3 cellular contexts compared by ENCODE assay signal in the genomic region with DNA sequence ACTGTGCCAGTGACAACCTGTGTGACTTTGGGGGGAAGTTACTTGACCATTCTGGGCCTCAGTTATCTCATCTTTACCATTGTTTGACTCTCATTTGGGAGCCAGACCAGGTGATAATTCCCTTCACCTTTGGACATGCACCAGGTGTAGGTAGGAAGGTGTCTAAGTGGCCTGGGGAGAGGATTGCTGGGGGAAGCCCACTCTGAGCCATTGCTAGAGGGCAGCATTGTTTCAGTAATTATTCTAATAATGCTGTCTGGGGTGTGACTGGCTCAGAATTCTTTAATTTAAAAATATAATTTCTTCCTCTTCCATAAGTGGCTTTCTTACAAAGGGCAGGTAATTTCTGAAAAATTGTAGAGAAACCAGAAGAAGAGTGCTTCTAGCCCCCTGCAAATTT.
TF ChIP-seq lines count a peak whose summit lies in the region.

No MANE protein-coding gene starts in this region.

TF ChIP-seq in SK-N-SH, 30 proteins besides CTCF, POLR2A, EP300 and RAD21 (continued from another document and continues in another):
- no peak for TF ChIP-seq RFX5 (IDR thresholded peaks at IDR 0.05; ENCODE audit: low read length)
- TF ChIP-seq SMC3 (IDR thresholded peaks at IDR 0.05; ENCODE audit: low read depth, low read length) = no peak
- no peak for TF ChIP-seq TCF12 (IDR thresholded peaks at IDR 0.05)
- TF ChIP-seq NFIC (IDR thresholded peaks at IDR 0.05; ENCODE audit: borderline replicate concordance) = no peak
- TF ChIP-seq, protein P1, sequence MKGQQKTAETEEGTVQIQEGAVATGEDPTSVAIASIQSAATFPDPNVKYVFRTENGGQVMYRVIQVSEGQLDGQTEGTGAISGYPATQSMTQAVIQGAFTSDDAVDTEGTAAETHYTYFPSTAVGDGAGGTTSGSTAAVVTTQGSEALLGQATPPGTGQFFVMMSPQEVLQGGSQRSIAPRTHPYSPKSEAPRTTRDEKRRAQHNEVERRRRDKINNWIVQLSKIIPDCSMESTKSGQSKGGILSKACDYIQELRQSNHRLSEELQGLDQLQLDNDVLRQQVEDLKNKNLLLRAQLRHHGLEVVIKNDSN (IDR thresholded peaks at IDR 0.05; ENCODE audit: borderline replicate concordance, low read depth) = no peak
- TF ChIP-seq YY1 (IDR thresholded peaks at IDR 0.05; ENCODE audit: low read depth) = no peak
- TF ChIP-seq, protein P2, sequence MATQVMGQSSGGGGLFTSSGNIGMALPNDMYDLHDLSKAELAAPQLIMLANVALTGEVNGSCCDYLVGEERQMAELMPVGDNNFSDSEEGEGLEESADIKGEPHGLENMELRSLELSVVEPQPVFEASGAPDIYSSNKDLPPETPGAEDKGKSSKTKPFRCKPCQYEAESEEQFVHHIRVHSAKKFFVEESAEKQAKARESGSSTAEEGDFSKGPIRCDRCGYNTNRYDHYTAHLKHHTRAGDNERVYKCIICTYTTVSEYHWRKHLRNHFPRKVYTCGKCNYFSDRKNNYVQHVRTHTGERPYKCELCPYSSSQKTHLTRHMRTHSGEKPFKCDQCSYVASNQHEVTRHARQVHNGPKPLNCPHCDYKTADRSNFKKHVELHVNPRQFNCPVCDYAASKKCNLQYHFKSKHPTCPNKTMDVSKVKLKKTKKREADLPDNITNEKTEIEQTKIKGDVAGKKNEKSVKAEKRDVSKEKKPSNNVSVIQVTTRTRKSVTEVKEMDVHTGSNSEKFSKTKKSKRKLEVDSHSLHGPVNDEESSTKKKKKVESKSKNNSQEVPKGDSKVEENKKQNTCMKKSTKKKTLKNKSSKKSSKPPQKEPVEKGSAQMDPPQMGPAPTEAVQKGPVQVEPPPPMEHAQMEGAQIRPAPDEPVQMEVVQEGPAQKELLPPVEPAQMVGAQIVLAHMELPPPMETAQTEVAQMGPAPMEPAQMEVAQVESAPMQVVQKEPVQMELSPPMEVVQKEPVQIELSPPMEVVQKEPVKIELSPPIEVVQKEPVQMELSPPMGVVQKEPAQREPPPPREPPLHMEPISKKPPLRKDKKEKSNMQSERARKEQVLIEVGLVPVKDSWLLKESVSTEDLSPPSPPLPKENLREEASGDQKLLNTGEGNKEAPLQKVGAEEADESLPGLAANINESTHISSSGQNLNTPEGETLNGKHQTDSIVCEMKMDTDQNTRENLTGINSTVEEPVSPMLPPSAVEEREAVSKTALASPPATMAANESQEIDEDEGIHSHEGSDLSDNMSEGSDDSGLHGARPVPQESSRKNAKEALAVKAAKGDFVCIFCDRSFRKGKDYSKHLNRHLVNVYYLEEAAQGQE (IDR thresholded peaks at IDR 0.05; ENCODE audit: low read depth, low read length) = no peak
- TF ChIP-seq, protein P3, sequence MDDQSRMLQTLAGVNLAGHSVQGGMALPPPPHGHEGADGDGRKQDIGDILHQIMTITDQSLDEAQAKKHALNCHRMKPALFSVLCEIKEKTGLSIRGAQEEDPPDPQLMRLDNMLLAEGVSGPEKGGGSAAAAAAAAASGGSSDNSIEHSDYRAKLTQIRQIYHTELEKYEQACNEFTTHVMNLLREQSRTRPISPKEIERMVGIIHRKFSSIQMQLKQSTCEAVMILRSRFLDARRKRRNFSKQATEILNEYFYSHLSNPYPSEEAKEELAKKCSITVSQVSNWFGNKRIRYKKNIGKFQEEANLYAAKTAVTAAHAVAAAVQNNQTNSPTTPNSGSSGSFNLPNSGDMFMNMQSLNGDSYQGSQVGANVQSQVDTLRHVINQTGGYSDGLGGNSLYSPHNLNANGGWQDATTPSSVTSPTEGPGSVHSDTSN (IDR thresholded peaks at IDR 0.05) = no peak
- TF ChIP-seq TEAD4 (IDR thresholded peaks at IDR 0.05; ENCODE audit: borderline replicate concordance, insufficient read depth) = no peak
- TF ChIP-seq CHD2 (IDR thresholded peaks at IDR 0.05; ENCODE audit: low read length, partially characterized antibody) = no peak
- TF ChIP-seq MXI1 (IDR thresholded peaks at IDR 0.05; ENCODE audit: low read depth, low read length) = no peak

TF ChIP-seq in SK-N-SH treated with all-trans-retinoic acid at 6 μM for 48 hours, 23 proteins besides CTCF, POLR2A, EP300 and RAD21 (continued from another document):
- TF ChIP-seq, protein P4, sequence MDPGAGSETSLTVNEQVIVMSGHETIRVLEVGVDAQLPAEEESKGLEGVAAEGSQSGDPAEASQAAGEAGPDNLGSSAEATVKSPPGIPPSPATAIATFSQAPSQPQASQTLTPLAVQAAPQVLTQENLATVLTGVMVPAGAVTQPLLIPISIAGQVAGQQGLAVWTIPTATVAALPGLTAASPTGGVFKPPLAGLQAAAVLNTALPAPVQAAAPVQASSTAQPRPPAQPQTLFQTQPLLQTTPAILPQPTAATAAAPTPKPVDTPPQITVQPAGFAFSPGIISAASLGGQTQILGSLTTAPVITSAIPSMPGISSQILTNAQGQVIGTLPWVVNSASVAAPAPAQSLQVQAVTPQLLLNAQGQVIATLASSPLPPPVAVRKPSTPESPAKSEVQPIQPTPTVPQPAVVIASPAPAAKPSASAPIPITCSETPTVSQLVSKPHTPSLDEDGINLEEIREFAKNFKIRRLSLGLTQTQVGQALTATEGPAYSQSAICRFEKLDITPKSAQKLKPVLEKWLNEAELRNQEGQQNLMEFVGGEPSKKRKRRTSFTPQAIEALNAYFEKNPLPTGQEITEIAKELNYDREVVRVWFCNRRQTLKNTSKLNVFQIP (CRISPR knock-in tag; IDR thresholded peaks at IDR 0.05; ENCODE audit: borderline replicate concordance, low read depth) = no peak
- TF ChIP-seq RARB (CRISPR knock-in tag; IDR thresholded peaks at IDR 0.05) = no peak

TF ChIP-seq in H1, 55 proteins besides CTCF, POLR2A, EP300 and RAD21 (continued from another document):
- TF ChIP-seq, protein P5, sequence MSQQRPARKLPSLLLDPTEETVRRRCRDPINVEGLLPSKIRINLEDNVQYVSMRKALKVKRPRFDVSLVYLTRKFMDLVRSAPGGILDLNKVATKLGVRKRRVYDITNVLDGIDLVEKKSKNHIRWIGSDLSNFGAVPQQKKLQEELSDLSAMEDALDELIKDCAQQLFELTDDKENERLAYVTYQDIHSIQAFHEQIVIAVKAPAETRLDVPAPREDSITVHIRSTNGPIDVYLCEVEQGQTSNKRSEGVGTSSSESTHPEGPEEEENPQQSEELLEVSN (IDR thresholded peaks at IDR 0.05) = no peak
- TF ChIP-seq FOSL1 (IDR thresholded peaks at IDR 0.05; ENCODE audit: insufficient read depth, low read depth, low read length) (no peak), RFX5 (IDR thresholded peaks at IDR 0.05; ENCODE audit: borderline replicate concordance, low read depth, low read length) (no peak), HDAC6 (IDR thresholded peaks at IDR 0.05; ENCODE audit: low read depth, low read length) (no peak), SP4 (IDR thresholded peaks at IDR 0.05; ENCODE audit: low read length) (no peak)
